1 cellular context compared by ENCODE assay signal in the genomic region with DNA sequence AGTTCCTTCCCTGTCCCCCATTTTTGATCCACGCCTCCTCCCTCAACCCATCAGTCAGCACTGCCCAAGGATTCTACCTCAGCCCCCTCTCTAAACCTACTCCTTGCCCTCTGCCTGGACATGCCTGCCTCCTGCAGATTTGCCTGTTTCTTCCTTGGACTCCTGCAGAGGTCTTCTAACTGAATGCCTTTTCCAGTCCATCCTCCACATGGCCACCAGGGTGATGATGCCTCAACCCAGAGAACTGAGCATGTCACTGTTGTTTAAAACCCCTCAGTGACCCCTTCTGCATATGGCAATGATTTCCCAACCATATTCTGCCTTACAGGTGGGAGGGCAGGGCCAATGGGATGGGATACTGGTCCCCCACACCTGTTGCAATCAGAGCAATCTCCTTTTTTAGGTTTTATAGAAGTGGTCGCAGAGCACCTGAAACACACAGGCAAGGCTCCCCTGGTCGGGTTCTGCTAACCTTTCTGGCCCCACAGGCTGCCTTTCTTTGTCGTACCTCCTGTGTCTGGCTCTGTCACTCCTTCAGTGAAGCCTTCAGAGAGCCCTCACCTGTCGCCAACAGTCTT.
TF ChIP-seq lines count a peak whose summit lies in the region.

No MANE protein-coding gene starts in this region.

TF ChIP-seq in A549, 52 proteins besides CTCF, POLR2A, EP300 and RAD21 (continued from another document):
- TF ChIP-seq, protein P1, sequence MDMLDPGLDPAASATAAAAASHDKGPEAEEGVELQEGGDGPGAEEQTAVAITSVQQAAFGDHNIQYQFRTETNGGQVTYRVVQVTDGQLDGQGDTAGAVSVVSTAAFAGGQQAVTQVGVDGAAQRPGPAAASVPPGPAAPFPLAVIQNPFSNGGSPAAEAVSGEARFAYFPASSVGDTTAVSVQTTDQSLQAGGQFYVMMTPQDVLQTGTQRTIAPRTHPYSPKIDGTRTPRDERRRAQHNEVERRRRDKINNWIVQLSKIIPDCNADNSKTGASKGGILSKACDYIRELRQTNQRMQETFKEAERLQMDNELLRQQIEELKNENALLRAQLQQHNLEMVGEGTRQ (IDR thresholded peaks at IDR 0.05): no peak
- TF ChIP-seq, protein P2, sequence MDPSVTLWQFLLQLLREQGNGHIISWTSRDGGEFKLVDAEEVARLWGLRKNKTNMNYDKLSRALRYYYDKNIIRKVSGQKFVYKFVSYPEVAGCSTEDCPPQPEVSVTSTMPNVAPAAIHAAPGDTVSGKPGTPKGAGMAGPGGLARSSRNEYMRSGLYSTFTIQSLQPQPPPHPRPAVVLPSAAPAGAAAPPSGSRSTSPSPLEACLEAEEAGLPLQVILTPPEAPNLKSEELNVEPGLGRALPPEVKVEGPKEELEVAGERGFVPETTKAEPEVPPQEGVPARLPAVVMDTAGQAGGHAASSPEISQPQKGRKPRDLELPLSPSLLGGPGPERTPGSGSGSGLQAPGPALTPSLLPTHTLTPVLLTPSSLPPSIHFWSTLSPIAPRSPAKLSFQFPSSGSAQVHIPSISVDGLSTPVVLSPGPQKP (IDR thresholded peaks at IDR 0.05; ENCODE audit: low read depth, low read length): no peak
- TF ChIP-seq HOXB13 (CRISPR knock-in tag; IDR thresholded peaks at IDR 0.05; ENCODE audit: low read depth): no peak
- TF ChIP-seq CHD2 (IDR thresholded peaks at IDR 0.05; ENCODE audit: low read length, partially characterized antibody): no peak
- no peak for TF ChIP-seq JUN (IDR thresholded peaks at IDR 0.05)
- no peak for TF ChIP-seq CBX2 (IDR thresholded peaks at IDR 0.05; ENCODE audit: borderline replicate concordance, low read depth)
- no peak for TF ChIP-seq NR3C1 (IDR thresholded peaks at IDR 0.05)
- TF ChIP-seq MAZ (IDR thresholded peaks at IDR 0.05; ENCODE audit: borderline replicate concordance, low read depth, low read length): no peak
TF ChIP-seq in A549: peak in this region for 0.
